Comparison of ENCODE assay signal across 28 cellular contexts in the genomic region with DNA sequence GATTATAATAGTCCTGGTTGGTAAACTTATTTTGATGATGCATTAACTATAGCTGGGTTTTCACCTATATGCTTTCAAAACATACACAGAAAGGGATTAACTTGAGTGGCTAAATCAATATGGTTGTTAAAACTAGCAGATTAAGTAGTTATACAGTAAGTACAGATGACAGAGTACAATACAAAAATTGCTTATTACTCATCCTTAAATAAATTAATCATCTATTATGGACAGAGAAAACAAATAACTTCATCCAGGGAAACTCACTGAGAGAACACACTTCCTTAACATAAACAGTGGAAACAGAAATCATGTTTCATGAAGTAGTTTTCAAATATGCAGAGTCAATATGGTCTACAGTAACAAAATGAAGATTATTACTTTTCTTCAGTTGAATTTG.
"Had no signal": no experiment of that assay in that cellular context is flagged by ENCODE, and none has a peak within 500 bp of the region (broad histone marks: within the 10 kb centered on the region; RNA-seq: fewer than 3 reads in every experiment).

No MANE protein-coding gene starts in this region.

- H3K4me1 ChIP-seq: lower lobe of right lung, right atrium auricular region, right lobe of liver, stomach, testis, thyroid gland, transverse colon, upper lobe of right lung had no signal

- H3K4me3 ChIP-seq: lower lobe of right lung, ovary, right atrium auricular region, right lobe of liver, stomach, testis, thyroid gland, transverse colon, upper lobe of right lung had no signal

- H3K4me1 Mint-ChIP-seq: immature natural killer cell; naive thymus-derived CD8-positive, alpha-beta T cell; nephron; neural crest cell; stimulated activated naive B cell treated with anti-CD40 and anti-IgM and Interleukin-4, amounts not matched to agents 10 μg/mL and 1 μg/mL and 100 μg/mL, for 72 hours had no signal

- FAIRE-seq: islet of Langerhans, kidney, urothelium cell line had no signal

- ATAC-seq: left lobe of liver; lower lobe of right lung; naive thymus-derived CD8-positive, alpha-beta T cell; right lobe of liver; stimulated activated naive B cell treated with anti-CD40 and anti-IgM and Interleukin-4, amounts not matched to agents 10 μg/mL and 1 μg/mL and 100 μg/mL, for 72 hours; stimulated activated naive CD8-positive, alpha-beta T cell treated with anti-CD3 and anti-CD28 coated beads, Interleukin-15, Interleukin-2, amounts not matched to agents 100 U/mL and 50 U/mL, for 24 hours; upper lobe of right lung had no signal

- H3K36me3 Mint-ChIP-seq: immature natural killer cell; naive thymus-derived CD8-positive, alpha-beta T cell; stimulated activated naive B cell treated with anti-CD40 and anti-IgM and Interleukin-4, amounts not matched to agents 10 μg/mL and 1 μg/mL and 100 μg/mL, for 72 hours had no signal

- H3K9me3 Mint-ChIP-seq: nephron, neural crest cell had no signal

- H3K36me3 ChIP-seq: lower lobe of right lung, ovary, right atrium auricular region, right lobe of liver, stomach, thyroid gland, transverse colon, upper lobe of right lung had no signal

- H3K9me3 ChIP-seq: lower lobe of right lung, ovary, right atrium auricular region, right lobe of liver, stomach, testis, thyroid gland, transverse colon, upper lobe of right lung had no signal

- H3K4me3 Mint-ChIP-seq: immature natural killer cell; naive thymus-derived CD8-positive, alpha-beta T cell; nephron; neural crest cell; stimulated activated naive B cell treated with anti-CD40 and anti-IgM and Interleukin-4, amounts not matched to agents 10 μg/mL and 1 μg/mL and 100 μg/mL, for 72 hours had no signal

- DNase-seq: hypothalamus; immature natural killer cell; lower lobe of right lung; mammary epithelial cell; mesenchymal stem cell; naive thymus-derived CD8-positive, alpha-beta T cell; nucleus accumbens; ovary; right lobe of liver; stimulated activated CD4-positive, alpha-beta T cell treated with anti-CD3 and anti-CD28 coated beads, Interleukin-12 subunit alpha, Interleukin-12 subunit beta, amount 100 ng/mL, for 4 hours; stimulated activated CD4-positive, alpha-beta T cell treated with anti-CD3 and anti-CD28 coated beads, Interleukin-15, amount 100 ng/mL, for 24 hours; stimulated activated CD4-positive, alpha-beta T cell treated with anti-CD3 and anti-CD28 coated beads, Interleukin-2, amount 100 ng/mL, for 24 hours; stimulated activated CD4-positive, alpha-beta T cell treated with anti-CD3 and anti-CD28 coated beads, Interleukin-4, amount 100 ng/mL, for 1 hour; stimulated activated naive B cell treated with anti-CD40 and anti-IgM and Interleukin-4, amounts not matched to agents 10 μg/mL and 1 μg/mL and 100 μg/mL, for 72 hours; stimulated activated naive CD8-positive, alpha-beta T cell treated with anti-CD3 and anti-CD28 coated beads, Interleukin-15, Interleukin-2, amounts not matched to agents 100 U/mL and 50 U/mL, for 24 hours; stomach; testis; thyroid gland; transverse colon; upper lobe of right lung had no signal

- H3K27ac ChIP-seq: lower lobe of right lung, ovary, right atrium auricular region, right lobe of liver, stomach, testis, thyroid gland, transverse colon, upper lobe of right lung had no signal

- H3K27me3 ChIP-seq: ovary, right atrium auricular region, right lobe of liver, stomach, testis, thyroid gland, transverse colon, upper lobe of right lung had no signal

- H3K27ac Mint-ChIP-seq: immature natural killer cell; naive thymus-derived CD8-positive, alpha-beta T cell; nephron; progenitor cell of endocrine pancreas; stimulated activated naive B cell treated with anti-CD40 and anti-IgM and Interleukin-4, amounts not matched to agents 10 μg/mL and 1 μg/mL and 100 μg/mL, for 72 hours had no signal
